Comparison of ENCODE assay signal across 8 cellular contexts in genomic region chr22:24938741-24939341, GRCh38. TPM values are rescaled to one million over a fixed set of nuclear protein-coding genes. Genes with fewer than 3 reads are reported as not detected.
DNase-seq lines count a peak whose midpoint lies in the region; ATAC-seq and TF ChIP-seq lines count a peak whose summit lies in the region.

No MANE protein-coding gene starts in this region.

- intact Hi-C loops in CD14-positive monocyte (cut with micrococcal nuclease) = loop anchor here (5.0 to 10.0 kb wide), 2 partner anchors 113 to 116 kb away; no protein-coding TSS in a partner anchor
- intact Hi-C loops in heart right ventricle (cut with DNase I) = loop anchor here in 3 of 10 donors (2.0 to 5.0 kb wide), 2 partner anchors 108 to 118 kb away; no protein-coding TSS in a partner anchor

- H3K4me3 ChIP-seq in heart right ventricle (no peak overlapping the region), smooth muscle cell (no peak overlapping the region)

- H3K27ac ChIP-seq in heart right ventricle (no peak overlapping the region), smooth muscle cell (ENCODE audit: low read depth) (no peak overlapping the region)

- 19 to 23% methylated on average over 11 of the region's 11 CpGs for WGBS in heart right ventricle, 2 donors
- WGBS in smooth muscle cell (ENCODE audit: low lambda C conversion rate) = 29% methylated on average over 11 of the region's 11 CpGs

- no peak overlapping the region for H3K4me2 ChIP-seq in smooth muscle cell

- ATAC-seq in heart right ventricle = peak in 6 of 8 donors; percentile 11 to 57 (median 43)
- no peak for ATAC-seq in GM19351 (IDR thresholded peaks at IDR 0.05; ENCODE audit: unreplicated experiment)
- no peak for ATAC-seq in stimulated activated memory B cell treated with anti-CD40 and anti-IgM and Interleukin-4, amounts not matched to agents 10 μg/mL and 1 μg/mL and 100 μg/mL, for 72 hours

- H2AFZ ChIP-seq in smooth muscle cell (ENCODE audit: low read depth) = no peak overlapping the region

- no peak overlapping the region for H3K4me3 Mint-ChIP-seq in CD14-positive monocyte
- H3K4me3 Mint-ChIP-seq in activated T-cell treated with anti-CD3 and anti-CD28 coated beads, Interleukin-2, amount 50 U/mL, for 24 hours = no peak overlapping the region
- no peak overlapping the region for H3K4me3 Mint-ChIP-seq in stimulated activated memory B cell treated with anti-CD40 and anti-IgM and Interleukin-4, amounts not matched to agents 10 μg/mL and 1 μg/mL and 100 μg/mL, for 72 hours

- no peaks in the 10 kb centered on the region for H3F3A ChIP-seq in smooth muscle cell (ENCODE audit: low read depth)

- no peak for DNase-seq in CD14-positive monocyte (ENCODE audit: low spot score)
- peak; percentile 75 for DNase-seq in GM13976 (ENCODE audit: low spot score)
- DNase-seq in NCI-H2227 treated with DMSO at 0.1 percent for 48 hours (lab: John Stamatoyannopoulos, UW) = peak; percentile 25
- peak; percentile 47 for DNase-seq in activated T-cell treated with anti-CD3 and anti-CD28 coated beads, Interleukin-2, amount 50 U/mL, for 24 hours
- peak in 1 of 2 donors; percentile 20 for DNase-seq in heart right ventricle
- no peak for DNase-seq in smooth muscle cell (lab: John Stamatoyannopoulos, UW; ENCODE audit: unreplicated experiment)

- H3K4me1 Mint-ChIP-seq in CD14-positive monocyte = no peaks in the 10 kb centered on the region
- no peaks in the 10 kb centered on the region for H3K4me1 Mint-ChIP-seq in activated T-cell treated with anti-CD3 and anti-CD28 coated beads, Interleukin-2, amount 50 U/mL, for 24 hours (ENCODE audit: low read depth)
- no peaks in the 10 kb centered on the region for H3K4me1 Mint-ChIP-seq in stimulated activated memory B cell treated with anti-CD40 and anti-IgM and Interleukin-4, amounts not matched to agents 10 μg/mL and 1 μg/mL and 100 μg/mL, for 72 hours

- peaks cover 0 to 4% (median 1%) of the 10 kb centered on the region in 3 donors for H3K27me3 Mint-ChIP-seq in CD14-positive monocyte (ENCODE audit: low read depth in 3 of 3)
- H3K27me3 Mint-ChIP-seq in activated T-cell treated with anti-CD3 and anti-CD28 coated beads, Interleukin-2, amount 50 U/mL, for 24 hours = peaks cover 9% of the 10 kb centered on the region
- H3K27me3 Mint-ChIP-seq in stimulated activated memory B cell treated with anti-CD40 and anti-IgM and Interleukin-4, amounts not matched to agents 10 μg/mL and 1 μg/mL and 100 μg/mL, for 72 hours = peaks cover 5% of the 10 kb centered on the region

- no peaks in the 10 kb centered on the region for H3K36me3 Mint-ChIP-seq in CD14-positive monocyte
- no peaks in the 10 kb centered on the region for H3K36me3 Mint-ChIP-seq in activated T-cell treated with anti-CD3 and anti-CD28 coated beads, Interleukin-2, amount 50 U/mL, for 24 hours (ENCODE audit: low read depth)
- H3K36me3 Mint-ChIP-seq in stimulated activated memory B cell treated with anti-CD40 and anti-IgM and Interleukin-4, amounts not matched to agents 10 μg/mL and 1 μg/mL and 100 μg/mL, for 72 hours = no peaks in the 10 kb centered on the region

- H4K20me1 ChIP-seq in smooth muscle cell (ENCODE audit: low read depth) = no peaks in the 10 kb centered on the region

- peaks cover 0 to 4% (median 0%) of the 10 kb centered on the region in 7 donors for H3K27me3 ChIP-seq in heart right ventricle
- H3K27me3 ChIP-seq in smooth muscle cell (ENCODE audit: low read depth) = no peaks in the 10 kb centered on the region

- H3K4me1 ChIP-seq in heart right ventricle = no peaks in the 10 kb centered on the region
- H3K4me1 ChIP-seq in smooth muscle cell (ENCODE audit: low read depth) = peaks cover 2% of the 10 kb centered on the region

- H3K9ac ChIP-seq in smooth muscle cell (ENCODE audit: low read depth) = no peak overlapping the region

- no peaks in the 10 kb centered on the region for H3K9me3 Mint-ChIP-seq in CD14-positive monocyte
- H3K9me3 Mint-ChIP-seq in activated T-cell treated with anti-CD3 and anti-CD28 coated beads, Interleukin-2, amount 50 U/mL, for 24 hours = no peaks in the 10 kb centered on the region
- no peaks in the 10 kb centered on the region for H3K9me3 Mint-ChIP-seq in stimulated activated memory B cell treated with anti-CD40 and anti-IgM and Interleukin-4, amounts not matched to agents 10 μg/mL and 1 μg/mL and 100 μg/mL, for 72 hours

- no peaks in the 10 kb centered on the region for H3K9me3 ChIP-seq in heart right ventricle
- H3K9me3 ChIP-seq in smooth muscle cell (replicated peaks; ENCODE audit: low read depth) = no peaks in the 10 kb centered on the region

- in situ Hi-C loops in GM13976 (cut with MboI; ENCODE audit: low sequenced_read_pairs, unreplicated experiment) = no loop called here

- H3K36me3 ChIP-seq in heart right ventricle (no peaks in the 10 kb centered on the region), smooth muscle cell (ENCODE audit: low read depth) (no peaks in the 10 kb centered on the region)

- H3K27ac Mint-ChIP-seq in CD14-positive monocyte = no peak overlapping the region
- H3K27ac Mint-ChIP-seq in activated T-cell treated with anti-CD3 and anti-CD28 coated beads, Interleukin-2, amount 50 U/mL, for 24 hours = no peak overlapping the region
- H3K27ac Mint-ChIP-seq in stimulated activated memory B cell treated with anti-CD40 and anti-IgM and Interleukin-4, amounts not matched to agents 10 μg/mL and 1 μg/mL and 100 μg/mL, for 72 hours = no peak overlapping the region

- TF ChIP-seq CTCF in CD14-positive monocyte (IDR thresholded peaks at IDR 0.05) (peak; percentile 83), GM13976 (IDR thresholded peaks at IDR 0.05; ENCODE audit: borderline replicate concordance, control extremely low read depth, extremely low read depth, insufficient read depth, missing control alignments) (peak; percentile 63), heart right ventricle (IDR thresholded peaks at IDR 0.05) (peak; percentile 42 to 82 (median 77)), smooth muscle cell (IDR thresholded peaks at IDR 0.05; ENCODE audit: borderline replicate concordance, insufficient read depth, poor library complexity, severe bottlenecking) (peak; percentile 69)

- no peaks in the 10 kb centered on the region for H3K79me2 ChIP-seq in smooth muscle cell (ENCODE audit: low read depth)

RNA-seq across cellular contexts. Expression of gene LHFPL7, which starts 7.7 kb away (rescaled TPM):
- polyA plus RNA-seq in CD14-positive monocyte (not detected), heart right ventricle (not detected), smooth muscle cell (not detected in 2 replicates)
- total RNA-seq in heart right ventricle (not detected), smooth muscle cell (not detected in 2 replicates)

RNA-seq across cellular contexts. Expression of gene KIAA1671, which starts 13.7 kb away (rescaled TPM):
- not detected for polyA plus RNA-seq in CD14-positive monocyte
- total RNA-seq in heart right ventricle = 10 to 100 TPM in 9 of 10 donors, 1 to 10 TPM in 1; 8.9 to 26.2 (median 14.0) TPM
- polyA plus RNA-seq in heart right ventricle = 1 to 10 TPM; 2.9 to 5.7 TPM
- 4.8 and 7.6 TPM in 2 replicates for total RNA-seq in smooth muscle cell
- 1.7 and 3.4 TPM in 2 replicates for polyA plus RNA-seq in smooth muscle cell

Comparison
In these comparisons a context has a peak if more than half of its experiments do, and no peak if none do; other contexts are left out.
1. DNase-seq: peak in GM13976 (single experiment), NCI-H2227 treated with DMSO at 0.1 percent for 48 hours (single experiment) and activated T-cell treated with anti-CD3 and anti-CD28 coated beads, Interleukin-2, amount 50 U/mL, for 24 hours (single experiment); none in CD14-positive monocyte (single experiment) and smooth muscle cell (single experiment).
2. ATAC-seq: peak in heart right ventricle (6 of 8); none in GM19351 (single experiment) and stimulated activated memory B cell treated with anti-CD40 and anti-IgM and Interleukin-4, amounts not matched to agents 10 μg/mL and 1 μg/mL and 100 μg/mL, for 72 hours (single experiment).
3. Peak in every context shown above with its lines, with median percentiles within 50 percentile points of each other: CTCF ChIP-seq.